8 cellular contexts compared by ENCODE assay signal in genomic region chr14:23068792-23069412, GRCh38. TPM values are rescaled to one million over a fixed set of nuclear protein-coding genes. Genes with fewer than 3 reads are reported as not detected.
DNase-seq lines count a peak whose midpoint lies in the region; ATAC-seq lines count a peak whose summit lies in the region.

No MANE protein-coding gene starts in this region.

- no peak overlapping the region for H3K4me3 ChIP-seq in SJSA1

- no peak overlapping the region for H3K27ac ChIP-seq in SJSA1

- peaks cover 85% of the 10 kb centered on the region for H3K36me3 ChIP-seq in SJSA1

- peak; percentile 75 for ATAC-seq in HG02678 (IDR thresholded peaks at IDR 0.05; ENCODE audit: unreplicated experiment)
- ATAC-seq in GM19395 (IDR thresholded peaks at IDR 0.05; ENCODE audit: unreplicated experiment) = no peak

- peak; percentile 83 for DNase-seq in GM04504 (ENCODE audit: low read depth)
- DNase-seq in SJSA1 (ENCODE audit: low read depth in 1 of 2, low spot score in 2 of 2) = peak; percentile 86 to 88
- DNase-seq in astrocyte of the hippocampus (ENCODE audit: low read depth, low spot score) = peak; percentile 94
- DNase-seq in iPS-NIHi11 (ENCODE audit: low spot score) = peak; percentile 85
- DNase-seq in stimulated activated CD4-positive, alpha-beta T cell treated with anti-CD3 and anti-CD28 coated beads, Interleukin-12 subunit alpha, Interleukin-12 subunit beta, amount 100 ng/mL, for 48 hours (ENCODE audit: low read depth in 2 of 3, low spot score in 1 of 3) = peak; percentile 61 to 80 (median 63)
- DNase-seq in NCI-H146 treated with DMSO at 0.1 percent for 48 hours (lab: John Stamatoyannopoulos, UW; ENCODE audit: unreplicated experiment) = no peak

- peaks cover 16% of the 10 kb centered on the region for H3K4me1 ChIP-seq in SJSA1 (replicated peaks)

- no peaks in the 10 kb centered on the region for H3K9me3 ChIP-seq in SJSA1 (replicated peaks)

- H3K27me3 ChIP-seq in SJSA1 (replicated peaks) = no peaks in the 10 kb centered on the region

RNA-seq across cellular contexts. Expression of gene CDH24, which starts 11.6 kb away (rescaled TPM):
- total RNA-seq in SJSA1 (2014; rRNA removed; shearing (Covaris generic)) = 4.8 and 9.1 TPM in 2 replicates

RNA-seq across cellular contexts. Expression of gene ACIN1, which starts 26.0 kb away (rescaled TPM):
- total RNA-seq in SJSA1 (2014; rRNA removed; shearing (Covaris generic)) = 34.1 and 68.2 TPM in 2 replicates

RNA-seq across cellular contexts. Expression of gene C14orf119, which starts 26.4 kb away (rescaled TPM):
- 33.1 and 37.9 TPM in 2 replicates for total RNA-seq in SJSA1 (2014; rRNA removed; shearing (Covaris generic))

RNA-seq across cellular contexts. Expression of gene PSMB11, which starts 26.9 kb away (rescaled TPM):
- total RNA-seq in SJSA1 (2014; rRNA removed; shearing (Covaris generic)) = not detected in 2 replicates

RNA-seq across cellular contexts. Expression of gene PSMB5, which starts 34.2 kb away (rescaled TPM):
- 226 and 255 TPM in 2 replicates for total RNA-seq in SJSA1 (2014; rRNA removed; shearing (Covaris generic))
